8 cellular contexts compared by ENCODE assay signal in the genomic region with DNA sequence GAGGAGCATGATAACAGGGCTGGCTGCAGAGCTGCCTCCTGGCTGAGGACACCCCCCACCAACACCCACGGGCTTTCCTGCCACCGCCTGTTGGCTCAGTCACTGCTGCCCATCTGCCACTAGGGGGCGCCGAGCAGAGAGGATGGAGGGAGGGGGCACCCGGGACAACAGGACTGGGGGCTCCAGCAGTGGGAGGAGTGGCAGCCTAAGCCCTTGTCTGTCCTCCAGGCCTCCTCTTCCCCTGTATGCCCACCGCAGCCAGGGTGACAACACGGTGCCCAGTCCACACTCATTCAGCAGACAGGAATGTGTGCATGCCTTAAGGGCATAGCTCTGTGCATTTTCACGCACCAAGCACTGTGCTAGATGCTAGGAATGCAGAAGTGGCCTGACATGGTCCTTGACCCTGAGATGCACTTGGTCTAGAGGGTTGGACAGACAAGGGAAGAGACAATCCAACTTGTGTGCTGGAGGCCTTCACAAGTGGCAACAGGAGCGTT.
DNase-seq lines count a peak whose midpoint lies in the region; ATAC-seq and TF ChIP-seq lines count a peak whose summit lies in the region.

No MANE protein-coding gene starts in this region.

- H4K20me1 ChIP-seq in DND-41 (ENCODE audit: insufficient read depth, low read length): no peaks in the 10 kb centered on the region

- H3K27me3 ChIP-seq in DND-41 (ENCODE audit: insufficient read depth, low read length, poor library complexity) (no peaks in the 10 kb centered on the region), tibial artery (no peaks in the 10 kb centered on the region)

- no peaks in the 10 kb centered on the region for H3K4me1 ChIP-seq in DND-41 (ENCODE audit: insufficient read depth, low read length)
- no peaks in the 10 kb centered on the region for H3K4me1 ChIP-seq in tibial artery

- DNase-seq in DND-41 (peak; percentile 42), NB4 (ENCODE audit: low read depth) (peak; percentile 46), foreskin fibroblast (peak; percentile 27 to 43), occipital lobe (lab: John Stamatoyannopoulos, UW) (no peak), tibial artery (no peak)
- peak; percentile 71 to 72 for DNase-seq in activated T-cell treated with anti-CD3 and anti-CD28 coated beads, Interleukin-2, amount 50 U/mL, for 48 hours
- peak; percentile 7 to 23 for DNase-seq in stimulated activated CD4-positive, alpha-beta T cell treated with anti-CD3 and anti-CD28 coated beads, Interleukin-1b, Interleukin-23, amount 100 ng/mL, for 1 hour (ENCODE audit: low read depth in 2 of 2)

- H3K4me2 ChIP-seq in DND-41 (ENCODE audit: insufficient read depth, low read length): no peak overlapping the region

- H3K9me3 ChIP-seq in DND-41 (ENCODE audit: insufficient read depth, low read length, severe bottlenecking) (no peaks in the 10 kb centered on the region), tibial artery (no peaks in the 10 kb centered on the region)

- no peak overlapping the region for H3K9ac ChIP-seq in DND-41 (ENCODE audit: low read depth, low read length)

- H3K4me3 ChIP-seq in DND-41 (ENCODE audit: low read depth in 1 of 2, low read length in 2 of 2) (no peak overlapping the region), NB4 (ENCODE audit: low read depth, low read length) (no peak overlapping the region), foreskin fibroblast (ENCODE audit: low read depth in 1 of 2, low read length in 2 of 2) (no peak overlapping the region), tibial artery (no peak overlapping the region)

- intact Hi-C loops in tibial artery (cut with DNase I; ENCODE audit: low total_unique reads): no loop called here

- TF ChIP-seq CTCF in DND-41 (IDR thresholded peaks at IDR 0.05; ENCODE audit: borderline replicate concordance, extremely low read depth, low read length, poor library complexity, severe bottlenecking) (peak; percentile 59), NB4 (IDR thresholded peaks at IDR 0.05; ENCODE audit: low read depth, low read length) (peak; percentile 58), foreskin fibroblast (IDR thresholded peaks at IDR 0.05; ENCODE audit: low read depth, low read length) (peak; percentile 52), tibial artery (IDR thresholded peaks at IDR 0.05) (peak in 1 of 2 experiments; percentile 26)

- H3K79me2 ChIP-seq in DND-41 (ENCODE audit: insufficient read depth, low read length): no peaks in the 10 kb centered on the region

- H3K27ac ChIP-seq in DND-41 (ENCODE audit: low read length) (no peak overlapping the region), tibial artery (no peak overlapping the region)

- TF ChIP-seq POLR2A in NB4 (IDR thresholded peaks at IDR 0.05; ENCODE audit: extremely low read depth, insufficient read length): no peak

- H2AFZ ChIP-seq in DND-41 (ENCODE audit: low read depth, low read length): no peak overlapping the region

- ATAC-seq in DND-41 (ENCODE audit: insufficient read depth, low read depth): peak; percentile 74
- ATAC-seq in GM21381 (IDR thresholded peaks at IDR 0.05; ENCODE audit: unreplicated experiment): no peak

- H3K36me3 ChIP-seq in DND-41 (ENCODE audit: insufficient read depth, low read length): peaks cover 12% of the 10 kb centered on the region
- H3K36me3 ChIP-seq in tibial artery: no peaks in the 10 kb centered on the region

Comparison
In these comparisons a context has a peak if more than half of its experiments do, and no peak if none do; other contexts are left out.
1. DNase-seq: peak in DND-41 (single experiment), NB4 (single experiment), activated T-cell treated with anti-CD3 and anti-CD28 coated beads, Interleukin-2, amount 50 U/mL, for 48 hours (2 of 2), foreskin fibroblast (2 of 2) and stimulated activated CD4-positive, alpha-beta T cell treated with anti-CD3 and anti-CD28 coated beads, Interleukin-1b, Interleukin-23, amount 100 ng/mL, for 1 hour (2 of 2); none in occipital lobe (single experiment) and tibial artery (0 of 2).